In the genomic region with DNA sequence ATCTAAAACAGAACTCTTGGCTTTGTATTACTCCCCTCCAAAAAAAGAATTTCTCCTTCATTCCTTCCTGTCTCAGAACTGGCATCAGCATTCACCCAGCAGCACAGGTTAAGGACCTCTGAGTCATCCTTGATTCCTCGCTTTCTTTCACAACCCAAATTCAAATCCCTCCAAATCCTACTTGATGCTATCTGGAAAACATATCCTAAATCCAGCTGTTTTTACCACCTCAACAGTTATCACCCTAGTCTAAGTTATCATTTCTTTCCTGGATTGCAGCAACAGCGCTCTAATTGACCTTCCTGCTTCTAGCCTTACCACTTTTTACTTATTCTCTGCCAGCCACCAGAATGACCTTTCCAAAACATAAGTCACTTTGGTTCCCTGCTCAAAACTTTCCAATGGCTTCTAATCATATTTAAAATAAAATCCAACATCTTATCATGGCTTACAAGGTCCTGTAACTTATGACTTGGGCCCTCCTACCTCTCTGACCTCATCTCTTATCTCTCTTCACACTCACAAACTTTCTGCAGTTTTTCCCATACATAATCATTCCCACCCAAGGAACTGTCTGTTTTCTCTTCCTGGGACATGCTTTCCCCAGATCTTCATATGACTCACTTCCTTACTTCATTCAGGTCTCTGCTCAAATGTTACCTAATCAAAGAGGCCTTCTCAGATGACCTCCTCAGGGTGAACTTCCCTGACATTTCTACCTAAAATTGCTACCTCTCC, we compare ENCODE assay signal across 10 cellular contexts.
DNase-seq lines count a peak whose midpoint lies in the region; ATAC-seq, FAIRE-seq and TF ChIP-seq lines count a peak whose summit lies in the region.
"Had no signal": no experiment of that assay in that cellular context is flagged by ENCODE, and none has a peak within 500 bp of the region (broad histone marks: within the 10 kb centered on the region; RNA-seq: fewer than 3 reads in every experiment).

No MANE protein-coding gene starts in this region.

- ATAC-seq in GM19452 (IDR thresholded peaks at IDR 0.05; ENCODE audit: unreplicated experiment) (no peak), GM18505 (IDR thresholded peaks at IDR 0.05; ENCODE audit: unreplicated experiment) (no peak)

- H2AFZ ChIP-seq in keratinocyte (ENCODE audit: control insufficient read depth, low read length), result no peak overlapping the region

- H3K4me3 ChIP-seq in brain microvascular endothelial cell (ENCODE audit: low read depth, low read length) (no peak overlapping the region), keratinocyte (ENCODE audit: control insufficient read depth in 2 of 3, extremely low read depth in 1 of 3, insufficient read depth in 2 of 3, low read depth in 1 of 3, low read length in 3 of 3) (no peak overlapping the region)
- H3K4me3 ChIP-seq: MG63, SJSA1 had no signal

- in situ Hi-C loops in brain microvascular endothelial cell (cut with HindIII; ENCODE audit: low pct_ligation_motif_present, low sequenced_read_pairs), result no loop called here

- H4K20me1 ChIP-seq in keratinocyte (ENCODE audit: control insufficient read depth, extremely low read depth, insufficient read depth, low read length), result no peaks in the 10 kb centered on the region

- H3K27ac ChIP-seq in brain microvascular endothelial cell (no peak overlapping the region), keratinocyte (ENCODE audit: control insufficient read depth, insufficient read depth, low read length) (no peak overlapping the region)
- H3K27ac ChIP-seq: SJSA1 had no signal

- TF ChIP-seq POLR2A in GM18505 (IDR thresholded peaks at IDR 0.05; ENCODE audit: borderline replicate concordance, extremely low read depth, insufficient read depth, insufficient read length), result no peak

- no peaks in the 10 kb centered on the region for H3K9me3 ChIP-seq in keratinocyte (ENCODE audit: control insufficient read depth, low read depth, low read length)
- H3K9me3 ChIP-seq: SJSA1 had no signal

- FAIRE-seq in keratinocyte (lab: Jason Lieb, UNC), result peak; percentile 83

- DNase-seq in COLO829 (ENCODE audit: low spot score) (peak; percentile 71), LHCN-M2 (ENCODE audit: low read depth) (peak; percentile 34), brain microvascular endothelial cell (peak; percentile 28), keratinocyte (ENCODE audit: low read depth, low spot score) (peak; percentile 7), Kasumi-1 (lab: John Stamatoyannopoulos, UW) (no peak), NCI-H2081 treated with DMSO at 0.1 percent for 48 hours (lab: John Stamatoyannopoulos, UW) (no peak)
- DNase-seq: MG63 had no signal

- no peak overlapping the region for H3K9ac ChIP-seq in keratinocyte (ENCODE audit: control insufficient read depth, extremely low read depth, insufficient read depth, low read length)

- H3K4me1 ChIP-seq in keratinocyte (ENCODE audit: control insufficient read depth, extremely low read depth, insufficient read depth, low read length), result peaks cover 16% of the 10 kb centered on the region

- peak overlapping the region; percentile 41 for H3K4me2 ChIP-seq in keratinocyte (ENCODE audit: control insufficient read depth, extremely low read depth, insufficient read depth, low read depth, low read length)

- H3K9me1 ChIP-seq in keratinocyte (ENCODE audit: control insufficient read depth, extremely low read depth, insufficient read depth, low read length), result no peaks in the 10 kb centered on the region

- dilution Hi-C loops in keratinocyte (cut with MboI; ENCODE audit: extremely low pct_ligation_motif_present, low sequenced_read_pairs), result no loop called here

- H3K36me3 ChIP-seq in brain microvascular endothelial cell (replicated peaks), result no peaks in the 10 kb centered on the region
- no peaks in the 10 kb centered on the region for H3K36me3 ChIP-seq in keratinocyte (ENCODE audit: control insufficient read depth in 2 of 2, extremely low read depth in 1 of 2, insufficient read depth in 2 of 2, low read length in 2 of 2)
- H3K36me3 ChIP-seq: MG63, SJSA1 had no signal

- H3K27me3 ChIP-seq in brain microvascular endothelial cell (replicated peaks) (no peaks in the 10 kb centered on the region), keratinocyte (ENCODE audit: control insufficient read depth, extremely low read depth, insufficient read depth, low read length) (no peaks in the 10 kb centered on the region)
- H3K27me3 ChIP-seq: MG63, SJSA1 had no signal

- H3K79me2 ChIP-seq in keratinocyte (ENCODE audit: control insufficient read depth, insufficient read depth, low read length), result no peaks in the 10 kb centered on the region

- TF ChIP-seq CTCF in brain microvascular endothelial cell (IDR thresholded peaks at IDR 0.05; ENCODE audit: low read depth, low read length, missing control alignments) (no peak), keratinocyte (optimal IDR thresholded peaks at IDR 0.05 in 1 of 3, IDR thresholded peaks at IDR 0.05 in 1 of 3, conservative IDR thresholded peaks at IDR 0.05 in 1 of 3; ENCODE audit: extremely low read depth in 1 of 3, insufficient read depth in 2 of 3, low read length in 3 of 3) (no peak)

Comparison
In these comparisons a context has a peak if more than half of its experiments do, and no peak if none do; other contexts are left out.
1. DNase-seq: peak in COLO829 (single experiment), LHCN-M2 (single experiment), brain microvascular endothelial cell (single experiment) and keratinocyte (single experiment); none in Kasumi-1 (0 of 2) and NCI-H2081 treated with DMSO at 0.1 percent for 48 hours (single experiment).